Comparison of ENCODE assay signal across 9 cellular contexts in genomic region chr9:38017149-38017884, GRCh38.
A peak's percentile ranks its signal among the peaks of the same experiment; 100 is the strongest.
DNase-seq lines count a peak whose midpoint lies in the region; ATAC-seq and TF ChIP-seq lines count a peak whose summit lies in the region.
"Had no signal": no experiment of that assay in that cellular context is flagged by ENCODE, and none has a peak within 500 bp of the region (broad histone marks: within the 10 kb centered on the region; RNA-seq: fewer than 3 reads in every experiment).

No MANE protein-coding gene starts in this region.

- H3K4me3 ChIP-seq in ACC112 (ENCODE audit: low read depth, low read length) (0 out of 2 replicates have a peak overlapping the region, but pooled peaks have one; percentile 27), RWPE2 (ENCODE audit: severe bottlenecking) (no peak overlapping the region), muscle layer of colon (ENCODE audit: low read depth in 1 of 2, low read length in 2 of 2) (no peak overlapping the region)
- H3K4me3 ChIP-seq: BLaER1 treated with 17β-estradiol and CSF1 and Interleukin-3, amounts not matched to agents 10 nM and 100 nM had no signal

- H3K9me3 ChIP-seq in RWPE2 (ENCODE audit: severe bottlenecking) (no peaks in the 10 kb centered on the region), muscle layer of colon (ENCODE audit: low read length) (no peaks in the 10 kb centered on the region)
- H3K9me3 ChIP-seq: BLaER1 treated with 17β-estradiol and CSF1 and Interleukin-3, amounts not matched to agents 10 nM and 100 nM had no signal

- ATAC-seq in RWPE2 (ENCODE audit: low read depth) (peak; percentile 38), GM19463 (IDR thresholded peaks at IDR 0.05; ENCODE audit: unreplicated experiment) (no peak), GM21367 (IDR thresholded peaks at IDR 0.05; ENCODE audit: unreplicated experiment) (no peak), GM21526 (IDR thresholded peaks at IDR 0.05; ENCODE audit: low FRiP score, unreplicated experiment) (no peak)

- DNase-seq in RWPE2 (ENCODE audit: low spot score) (no peak), fibroblast of peridontal ligament (ENCODE audit: extremely low read depth) (peak; percentile 59), NCI-H2107 treated with DMSO at 0.1 percent for 48 hours (lab: John Stamatoyannopoulos, UW; ENCODE audit: unreplicated experiment) (no peak)

- H3K27ac ChIP-seq in ACC112 (ENCODE audit: low read depth, low read length) (peak overlapping the region; percentile 83), RWPE2 (ENCODE audit: poor library complexity, severe bottlenecking) (peak overlapping the region; percentile 98), muscle layer of colon (ENCODE audit: low read depth, low read length) (peak overlapping the region; percentile 73)
- H3K27ac ChIP-seq: BLaER1 treated with 17β-estradiol and CSF1 and Interleukin-3, amounts not matched to agents 10 nM and 100 nM had no signal

- H3K27me3 ChIP-seq in ACC112 (ENCODE audit: insufficient read depth, low read length) (no peaks in the 10 kb centered on the region), RWPE2 (ENCODE audit: insufficient read depth, poor library complexity, severe bottlenecking) (no peaks in the 10 kb centered on the region), muscle layer of colon (ENCODE audit: control insufficient read depth in 1 of 2, insufficient read depth in 2 of 2, low read length in 2 of 2) (no peaks in the 10 kb centered on the region)
- H3K27me3 ChIP-seq: BLaER1 treated with 17β-estradiol and CSF1 and Interleukin-3, amounts not matched to agents 10 nM and 100 nM had no signal

- H2AFZ ChIP-seq in ACC112 (ENCODE audit: low read length, unreplicated experiment) = no peak overlapping the region

- TF ChIP-seq CTCF in RWPE2 (IDR thresholded peaks at IDR 0.05; ENCODE audit: poor library complexity, severe bottlenecking) = peak; percentile 70

- H3K4me1 ChIP-seq in ACC112 (ENCODE audit: control insufficient read depth, insufficient read depth, low read length, unreplicated experiment) (peaks cover 48% of the 10 kb centered on the region), RWPE2 (ENCODE audit: insufficient read depth, poor library complexity, severe bottlenecking) (peaks cover 53% of the 10 kb centered on the region), muscle layer of colon (ENCODE audit: insufficient read depth, low read length) (peaks cover 51% of the 10 kb centered on the region)

- H3K36me3 ChIP-seq in ACC112 (ENCODE audit: insufficient read depth, low read length) (no peaks in the 10 kb centered on the region), RWPE2 (ENCODE audit: low read depth) (peaks cover 34% of the 10 kb centered on the region), muscle layer of colon (ENCODE audit: insufficient read depth, low read length) (no peaks in the 10 kb centered on the region)

- peaks cover 64% of the 10 kb centered on the region for H3K79me2 ChIP-seq in ACC112 (ENCODE audit: control insufficient read depth, insufficient read depth, low read length, unreplicated experiment)

- H3K9ac ChIP-seq in muscle layer of colon (ENCODE audit: low read length) = no peak overlapping the region
- H3K9ac ChIP-seq: BLaER1 treated with 17β-estradiol and CSF1 and Interleukin-3, amounts not matched to agents 10 nM and 100 nM had no signal
